In genomic region chr9:127826253-127826913, GRCh38 we compare ENCODE assay signal across 1 cellular context.
TF ChIP-seq lines count a peak whose summit lies in the region.

No MANE protein-coding gene starts in this region.

TF ChIP-seq in GM23338, 12 proteins besides CTCF, POLR2A, EP300 and RAD21 (continued from another document):
- TF ChIP-seq ZNF462 (CRISPR knock-in tag; IDR thresholded peaks at IDR 0.05) (no peak), STAT1 (IDR thresholded peaks at IDR 0.05; ENCODE audit: unreplicated experiment) (no peak), ETS1 (IDR thresholded peaks at IDR 0.05) (no peak), ZNF331 (CRISPR knock-in tag; IDR thresholded peaks at IDR 0.05; ENCODE audit: low read depth) (no peak), JUNB (IDR thresholded peaks at IDR 0.05; ENCODE audit: unreplicated experiment) (no peak), POLR2AphosphoS5 (IDR thresholded peaks at IDR 0.05; ENCODE audit: low read depth) (no peak), ZNF114 (CRISPR knock-in tag; IDR thresholded peaks at IDR 0.05) (no peak), CREB1 (CRISPR knock-in tag; IDR thresholded peaks at IDR 0.05; ENCODE audit: low read depth) (no peak)
